Comparison of ENCODE assay signal across 2 cellular contexts in the genomic region with DNA sequence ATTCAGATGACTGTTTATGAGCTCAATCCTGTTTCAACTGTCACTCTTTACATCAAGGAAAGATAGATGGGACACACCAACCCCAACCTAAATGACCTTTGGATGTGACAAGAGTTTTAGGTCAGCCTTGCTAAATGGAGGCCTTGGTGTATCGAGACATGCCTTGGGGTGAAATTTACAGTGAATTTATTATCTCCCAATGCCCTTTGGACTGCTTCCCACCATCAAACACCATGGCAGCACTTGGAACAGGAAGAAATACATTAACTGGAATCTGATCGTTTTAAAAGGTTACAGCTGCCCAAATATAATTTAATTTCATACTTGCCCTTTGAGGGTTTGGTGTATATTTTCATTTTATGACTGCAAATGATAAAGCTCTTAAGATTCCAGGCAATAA.
TF ChIP-seq lines count a peak whose summit lies in the region.

No MANE protein-coding gene starts in this region.

TF ChIP-seq in SK-N-SH treated with all-trans-retinoic acid at 6 μM for 48 hours, 23 proteins besides CTCF, POLR2A, EP300 and RAD21 (continued from another document):
- TF ChIP-seq PPARA (CRISPR knock-in tag; IDR thresholded peaks at IDR 0.05; ENCODE audit: borderline replicate concordance) (no peak), TSHZ2 (CRISPR knock-in tag; IDR thresholded peaks at IDR 0.05) (no peak), ZC3H10 (CRISPR knock-in tag; IDR thresholded peaks at IDR 0.05) (no peak), ISL1 (CRISPR knock-in tag; IDR thresholded peaks at IDR 0.05) (no peak), ZNF565 (CRISPR knock-in tag; conservative IDR thresholded peaks at IDR 0.05; ENCODE audit: low read depth) (no peak)
- TF ChIP-seq, protein P1, sequence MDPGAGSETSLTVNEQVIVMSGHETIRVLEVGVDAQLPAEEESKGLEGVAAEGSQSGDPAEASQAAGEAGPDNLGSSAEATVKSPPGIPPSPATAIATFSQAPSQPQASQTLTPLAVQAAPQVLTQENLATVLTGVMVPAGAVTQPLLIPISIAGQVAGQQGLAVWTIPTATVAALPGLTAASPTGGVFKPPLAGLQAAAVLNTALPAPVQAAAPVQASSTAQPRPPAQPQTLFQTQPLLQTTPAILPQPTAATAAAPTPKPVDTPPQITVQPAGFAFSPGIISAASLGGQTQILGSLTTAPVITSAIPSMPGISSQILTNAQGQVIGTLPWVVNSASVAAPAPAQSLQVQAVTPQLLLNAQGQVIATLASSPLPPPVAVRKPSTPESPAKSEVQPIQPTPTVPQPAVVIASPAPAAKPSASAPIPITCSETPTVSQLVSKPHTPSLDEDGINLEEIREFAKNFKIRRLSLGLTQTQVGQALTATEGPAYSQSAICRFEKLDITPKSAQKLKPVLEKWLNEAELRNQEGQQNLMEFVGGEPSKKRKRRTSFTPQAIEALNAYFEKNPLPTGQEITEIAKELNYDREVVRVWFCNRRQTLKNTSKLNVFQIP (CRISPR knock-in tag; IDR thresholded peaks at IDR 0.05; ENCODE audit: borderline replicate concordance, low read depth) = no peak

TF ChIP-seq in K562, 482 proteins besides CTCF, POLR2A, EP300 and RAD21 (continued from another document):
- no peak for TF ChIP-seq ARID4B (CRISPR knock-in tag; IDR thresholded peaks at IDR 0.05)
- no peak for TF ChIP-seq RBM25 (IDR thresholded peaks at IDR 0.05; ENCODE audit: low read depth, low read length, severe bottlenecking)
- TF ChIP-seq, protein P2, sequence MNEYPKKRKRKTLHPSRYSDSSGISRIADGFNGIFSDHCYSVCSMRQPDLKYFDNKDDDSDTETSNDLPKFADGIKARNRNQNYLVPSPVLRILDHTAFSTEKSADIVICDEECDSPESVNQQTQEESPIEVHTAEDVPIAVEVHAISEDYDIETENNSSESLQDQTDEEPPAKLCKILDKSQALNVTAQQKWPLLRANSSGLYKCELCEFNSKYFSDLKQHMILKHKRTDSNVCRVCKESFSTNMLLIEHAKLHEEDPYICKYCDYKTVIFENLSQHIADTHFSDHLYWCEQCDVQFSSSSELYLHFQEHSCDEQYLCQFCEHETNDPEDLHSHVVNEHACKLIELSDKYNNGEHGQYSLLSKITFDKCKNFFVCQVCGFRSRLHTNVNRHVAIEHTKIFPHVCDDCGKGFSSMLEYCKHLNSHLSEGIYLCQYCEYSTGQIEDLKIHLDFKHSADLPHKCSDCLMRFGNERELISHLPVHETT (CRISPR knock-in tag; conservative IDR thresholded peaks at IDR 0.05 in 1 of 2, IDR thresholded peaks at IDR 0.05 in 1 of 2) = no peak
- no peak for TF ChIP-seq ZNF347 (CRISPR knock-in tag; IDR thresholded peaks at IDR 0.05; ENCODE audit: low read depth)
- no peak for TF ChIP-seq HNRNPH1 (optimal IDR thresholded peaks at IDR 0.05; ENCODE audit: low read depth, low read length)
- TF ChIP-seq NELFE (IDR thresholded peaks at IDR 0.05; ENCODE audit: insufficient read depth, insufficient read length) = no peak
- TF ChIP-seq, protein P3, sequence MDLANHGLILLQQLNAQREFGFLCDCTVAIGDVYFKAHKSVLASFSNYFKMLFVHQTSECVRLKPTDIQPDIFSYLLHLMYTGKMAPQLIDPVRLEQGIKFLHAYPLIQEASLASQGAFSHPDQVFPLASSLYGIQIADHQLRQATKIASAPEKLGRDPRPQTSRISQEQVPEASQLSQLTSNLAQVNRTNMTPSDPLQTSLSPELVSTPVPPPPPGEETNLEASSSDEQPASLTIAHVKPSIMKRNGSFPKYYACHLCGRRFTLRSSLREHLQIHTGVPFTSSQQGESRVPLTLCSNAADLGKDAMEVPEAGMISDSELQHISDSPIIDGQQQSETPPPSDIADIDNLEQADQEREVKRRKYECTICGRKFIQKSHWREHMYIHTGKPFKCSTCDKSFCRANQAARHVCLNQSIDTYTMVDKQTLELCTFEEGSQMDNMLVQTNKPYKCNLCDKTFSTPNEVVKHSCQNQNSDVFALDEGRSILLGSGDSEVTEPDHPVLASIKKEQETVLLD (IDR thresholded peaks at IDR 0.05) = no peak
- TF ChIP-seq SETDB1 (IDR thresholded peaks at IDR 0.05; ENCODE audit: low read length) = no peak
- TF ChIP-seq KHSRP (IDR thresholded peaks at IDR 0.05) = no peak
- TF ChIP-seq, protein P4, sequence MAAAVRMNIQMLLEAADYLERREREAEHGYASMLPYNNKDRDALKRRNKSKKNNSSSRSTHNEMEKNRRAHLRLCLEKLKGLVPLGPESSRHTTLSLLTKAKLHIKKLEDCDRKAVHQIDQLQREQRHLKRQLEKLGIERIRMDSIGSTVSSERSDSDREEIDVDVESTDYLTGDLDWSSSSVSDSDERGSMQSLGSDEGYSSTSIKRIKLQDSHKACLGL (CRISPR knock-in tag; IDR thresholded peaks at IDR 0.05; ENCODE audit: borderline replicate concordance, poor library complexity, severe bottlenecking) = no peak
- no peak for TF ChIP-seq ZNF445 (CRISPR knock-in tag; IDR thresholded peaks at IDR 0.05; ENCODE audit: low read depth)
- no peak for TF ChIP-seq HDAC6 (IDR thresholded peaks at IDR 0.05; ENCODE audit: low read depth, low read length)
- no peak for TF ChIP-seq ZNF12 (CRISPR knock-in tag; IDR thresholded peaks at IDR 0.05)
- no peak for TF ChIP-seq KDM5B (IDR thresholded peaks at IDR 0.05; ENCODE audit: insufficient replicate concordance, low read depth, low read length)
- no peak for TF ChIP-seq STAT5A (IDR thresholded peaks at IDR 0.05; ENCODE audit: borderline replicate concordance, low read length)
- no peak for TF ChIP-seq CREB1 (IDR thresholded peaks at IDR 0.05)
- TF ChIP-seq CREB1 (CRISPR knock-in tag; IDR thresholded peaks at IDR 0.05) = no peak
- no peak for TF ChIP-seq HNRNPK (IDR thresholded peaks at IDR 0.05; ENCODE audit: low read depth, low read length, poor library complexity, severe bottlenecking)
